In the genomic region with DNA sequence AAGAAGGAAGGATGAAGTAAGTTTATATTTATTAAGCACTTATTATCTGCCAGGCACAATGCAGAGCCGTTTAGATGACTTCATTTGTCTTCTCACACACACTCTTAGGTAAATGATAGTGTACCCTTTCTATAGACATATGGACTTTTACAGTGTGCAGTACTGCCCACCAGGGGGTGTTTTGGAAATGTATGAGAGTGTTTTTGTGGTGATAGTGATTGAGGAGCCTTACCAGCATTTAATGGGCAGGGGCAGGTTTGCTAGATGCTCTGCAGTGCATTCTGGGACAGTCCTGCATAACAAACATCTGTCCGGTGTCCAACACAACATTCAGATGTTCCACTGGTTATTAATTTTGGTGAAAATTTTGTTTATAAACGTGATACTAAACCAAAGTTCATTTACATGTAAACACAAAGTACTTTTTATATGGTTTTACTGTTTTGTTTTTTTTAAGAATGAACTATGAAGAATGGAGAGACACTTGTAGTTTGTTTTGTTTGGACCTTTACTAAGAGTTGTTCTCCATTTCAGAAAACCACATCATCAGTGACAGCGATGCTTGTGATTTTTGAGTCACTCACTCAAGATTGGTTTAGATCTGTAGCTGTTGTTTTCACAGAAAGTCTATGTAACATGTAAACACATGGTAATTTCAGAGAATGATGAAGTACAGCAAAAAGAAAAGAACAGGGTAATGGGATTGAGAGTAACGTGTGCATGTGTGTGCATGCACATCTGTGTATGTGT, we compare ENCODE assay signal across 10 cellular contexts. TPM values are rescaled to one million over a fixed set of nuclear protein-coding genes. Genes with fewer than 3 reads are reported as not detected.
DNase-seq lines count a peak whose midpoint lies in the region; ATAC-seq and TF ChIP-seq lines count a peak whose summit lies in the region.
"Had no signal": no experiment of that assay in that cellular context is flagged by ENCODE, and none has a peak within 500 bp of the region (broad histone marks: within the 10 kb centered on the region; RNA-seq: fewer than 3 reads in every experiment).

No MANE protein-coding gene starts in this region.

- H3K27me3 ChIP-seq in BE2C (no peaks in the 10 kb centered on the region), SK-N-SH (ENCODE audit: insufficient read depth) (no peaks in the 10 kb centered on the region), hepatocyte (no peaks in the 10 kb centered on the region)

- peak; percentile 23 for DNase-seq in BE2C
- no peak for DNase-seq in SK-N-SH
- no peak for DNase-seq in hepatocyte (ENCODE audit: low spot score)
- no peak for DNase-seq in Right ventricle myocardium superior
- DNase-seq: activated naive CD8-positive, alpha-beta T cell treated with anti-CD3 and anti-CD28 coated beads, Interleukin-2, amount 10 ng/mL, durations not matched to agents 7 days and 5 days had no signal

- intact Hi-C loops in Right ventricle myocardium superior (cut with DNase I), result no loop called here

- H3K9me3 ChIP-seq in BE2C (no peaks in the 10 kb centered on the region), SK-N-SH (no peaks in the 10 kb centered on the region), hepatocyte (ENCODE audit: low read depth) (peaks cover 3% of the 10 kb centered on the region)

- TF ChIP-seq EP300 in SK-N-SH (IDR thresholded peaks at IDR 0.05; ENCODE audit: borderline replicate concordance in 1 of 2, low read depth in 1 of 2, low read length in 1 of 2), result no peak

- WGBS in SK-N-SH (ENCODE audit: low lambda C conversion rate), result 82% methylated on average over 5 of the region's 5 CpGs
- 88% methylated on average over 5 of the region's 5 CpGs for WGBS in hepatocyte (ENCODE audit: low lambda C conversion rate, missing lambda C conversion rate)

- H3F3A ChIP-seq in SK-N-SH (replicated peaks; ENCODE audit: insufficient read depth), result no peaks in the 10 kb centered on the region

- no peak overlapping the region for H3K9ac ChIP-seq in SK-N-SH

- no peak for TF ChIP-seq RAD21 in SK-N-SH (IDR thresholded peaks at IDR 0.05; ENCODE audit: low read length)

- CTCF ChIA-PET in SK-N-SH (lab: Yijun Ruan, JAX), result no interaction called here

- H3K4me1 ChIP-seq in BE2C (no peaks in the 10 kb centered on the region), SK-N-SH (ENCODE audit: control insufficient read depth in 1 of 2, insufficient read depth in 2 of 2, low read depth in 1 of 2, low read length in 1 of 2) (no peaks in the 10 kb centered on the region), hepatocyte (ENCODE audit: insufficient read depth) (no peaks in the 10 kb centered on the region)

- no peaks in the 10 kb centered on the region for H3K79me2 ChIP-seq in SK-N-SH (ENCODE audit: insufficient read depth)
- no peaks in the 10 kb centered on the region for H3K79me2 ChIP-seq in hepatocyte

- POLR2A ChIA-PET in SK-N-SH (lab: Yijun Ruan, JAX), result no interaction called here

- no peaks in the 10 kb centered on the region for H3K9me2 ChIP-seq in SK-N-SH
- H3K9me2 ChIP-seq in hepatocyte (replicated peaks; ENCODE audit: insufficient read depth), result no peaks in the 10 kb centered on the region

- H3K4me3 ChIP-seq in BE2C (ENCODE audit: low read depth, low read length), result no peak overlapping the region
- no peak overlapping the region for H3K4me3 ChIP-seq in SK-N-SH (ENCODE audit: low read depth in 2 of 2, low read length in 1 of 2)
- H3K4me3 ChIP-seq in hepatocyte, result no peak overlapping the region

- TF ChIP-seq CTCF in BE2C (IDR thresholded peaks at IDR 0.05; ENCODE audit: low read depth, low read length), result peak; percentile 60
- TF ChIP-seq CTCF in GM12874 (IDR thresholded peaks at IDR 0.05; ENCODE audit: insufficient read depth, low read depth, low read length), result peak; percentile 33; the same call in 1 of the 2 replicates
- peak; percentile 59 for TF ChIP-seq CTCF in SK-N-SH (IDR thresholded peaks at IDR 0.05)
- peak; percentile 22 for TF ChIP-seq CTCF in hepatocyte (IDR thresholded peaks at IDR 0.05; ENCODE audit: poor library complexity)

- no peaks in the 10 kb centered on the region for H4K20me1 ChIP-seq in SK-N-SH (ENCODE audit: insufficient read depth)
- no peaks in the 10 kb centered on the region for H4K20me1 ChIP-seq in hepatocyte (ENCODE audit: insufficient read depth, poor library complexity, severe bottlenecking)

- H3K27ac ChIP-seq in SK-N-SH (ENCODE audit: low read depth in 2 of 2, low read length in 1 of 2) (no peak overlapping the region), hepatocyte (no peak overlapping the region)

- H3K4me2 ChIP-seq in SK-N-SH (no peak overlapping the region), hepatocyte (no peak overlapping the region)

- ATAC-seq in HG02852 (IDR thresholded peaks at IDR 0.05; ENCODE audit: unreplicated experiment) (no peak), HG03196 (IDR thresholded peaks at IDR 0.05; ENCODE audit: unreplicated experiment) (no peak), HG03521 (IDR thresholded peaks at IDR 0.05; ENCODE audit: unreplicated experiment) (no peak), Right ventricle myocardium superior (ENCODE audit: poor library complexity) (no peak)

- H2AFZ ChIP-seq in SK-N-SH (ENCODE audit: low read depth), result no peak overlapping the region
- H2AFZ ChIP-seq in hepatocyte, result no peak overlapping the region

- peaks cover 5% of the 10 kb centered on the region; the same call in 1 of the 2 replicates for H3K36me3 ChIP-seq in BE2C
- peaks cover 21 to 41% of the 10 kb centered on the region in 2 experiments for H3K36me3 ChIP-seq in SK-N-SH (replicated peaks in 1 of 2; ENCODE audit: control insufficient read depth in 1 of 2, insufficient read depth in 2 of 2, low read length in 1 of 2)
- H3K36me3 ChIP-seq in hepatocyte (replicated peaks; ENCODE audit: insufficient read depth, low read depth), result no peaks in the 10 kb centered on the region

TF ChIP-seq in SK-N-SH, 30 proteins besides CTCF, POLR2A, EP300 and RAD21:
- TF ChIP-seq ELF1 (IDR thresholded peaks at IDR 0.05) (no peak), SMC3 (IDR thresholded peaks at IDR 0.05; ENCODE audit: low read depth, low read length) (peak; percentile 6; the same call in 1 of the 2 replicates)
TF ChIP-seq in SK-N-SH: peak in this region for 1.

RNA-seq across cellular contexts. Expression of gene KCNS1, which starts 19.9 kb away (rescaled TPM):
- 0.23 TPM for polyA plus RNA-seq in BE2C (2012; ENCODE audit: insufficient read depth, insufficient read length, low read depth)
- polyA plus RNA-seq in SK-N-SH (2012; rRNA removed) (0.07 and 0.13 TPM in 2 replicates), hepatocyte (0.28 and 0.42 TPM in 2 replicates)
- 0.06 and 0.08 TPM in 2 replicates for polyA plus RNA-seq in SK-N-SH (2012; cell fraction: cytosol; rRNA removed)
- polyA plus RNA-seq in SK-N-SH (2012; cell fraction: nucleus; rRNA removed), result 0.10 and 0.16 TPM in 2 replicates
- total RNA-seq in hepatocyte (0.24 and 0.43 TPM in 2 replicates), Right ventricle myocardium superior (not detected)

RNA-seq across cellular contexts. Expression of gene WFDC5, which starts 33.9 kb away (rescaled TPM):
- polyA plus RNA-seq in BE2C (2012; ENCODE audit: insufficient read depth, insufficient read length, low read depth), result not detected
- polyA plus RNA-seq in SK-N-SH (2012; rRNA removed) (0.08 and 0.11 TPM in 2 replicates), hepatocyte (not detected in 2 replicates)
- polyA plus RNA-seq in SK-N-SH (2012; cell fraction: cytosol; rRNA removed), result 0.04 TPM in 2 replicates
- 0.10 and 0.21 TPM in 2 replicates for polyA plus RNA-seq in SK-N-SH (2012; cell fraction: nucleus; rRNA removed)
- total RNA-seq in hepatocyte (0.47 TPM in 1 of 2 replicates, not detected in the other), Right ventricle myocardium superior (not detected)
- total RNA-seq: activated naive CD8-positive, alpha-beta T cell treated with anti-CD3 and anti-CD28 coated beads, Interleukin-2, amount 10 ng/mL, durations not matched to agents 7 days and 5 days had no signal

RNA-seq across cellular contexts. Expression of gene WFDC12, which starts 43.2 kb away (rescaled TPM):
- polyA plus RNA-seq in BE2C (2012; ENCODE audit: insufficient read depth, insufficient read length, low read depth), result not detected
- polyA plus RNA-seq in SK-N-SH (2012; rRNA removed) (not detected in 2 replicates), hepatocyte (not detected in 2 replicates)
- polyA plus RNA-seq in SK-N-SH (2012; cell fraction: cytosol; rRNA removed), result not detected in 2 replicates
- not detected in 2 replicates for polyA plus RNA-seq in SK-N-SH (2012; cell fraction: nucleus; rRNA removed)
- total RNA-seq in hepatocyte (not detected in 2 replicates), Right ventricle myocardium superior (not detected)
- total RNA-seq: activated naive CD8-positive, alpha-beta T cell treated with anti-CD3 and anti-CD28 coated beads, Interleukin-2, amount 10 ng/mL, durations not matched to agents 7 days and 5 days; ureter had no signal
